In the genomic region with DNA sequence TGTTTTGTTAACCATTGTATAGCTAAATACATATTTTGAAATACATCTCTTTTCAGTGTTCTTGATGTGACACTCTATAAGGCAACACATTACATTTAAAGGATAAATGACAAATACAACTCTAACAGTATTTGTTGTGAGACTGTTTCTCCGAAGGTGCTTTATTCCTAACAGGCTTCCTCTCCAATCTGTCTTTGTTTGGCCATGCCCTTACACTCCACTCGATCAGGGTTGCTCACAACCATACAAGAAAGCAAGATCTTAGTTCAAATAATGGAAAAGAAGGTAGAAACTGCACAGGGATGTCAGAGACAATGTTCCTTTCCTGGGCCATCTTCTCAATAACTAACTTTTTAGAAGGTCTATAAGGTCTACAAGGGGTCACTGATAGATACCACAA, we compare ENCODE assay signal across 17 cellular contexts. TPM values are rescaled to one million over a fixed set of nuclear protein-coding genes. Genes with fewer than 3 reads are reported as not detected.
DNase-seq lines count a peak whose midpoint lies in the region; ATAC-seq, FAIRE-seq and TF ChIP-seq lines count a peak whose summit lies in the region.
"Had no signal": no experiment of that assay in that cellular context is flagged by ENCODE, and none has a peak within 500 bp of the region (broad histone marks: within the 10 kb centered on the region; RNA-seq: fewer than 3 reads in every experiment).

No MANE protein-coding gene starts in this region.

- no peak for TF ChIP-seq CTCF in HFFc6 (IDR thresholded peaks at IDR 0.05)
- no peak for TF ChIP-seq CTCF in astrocyte (IDR thresholded peaks at IDR 0.05; ENCODE audit: insufficient read depth, low read depth, low read length)
- TF ChIP-seq CTCF in nephron (IDR thresholded peaks at IDR 0.05; ENCODE audit: unreplicated experiment in 3 of 3) = no peak

- H3K4me3 ChIP-seq in ACC112 (ENCODE audit: low read depth, low read length) = no peak overlapping the region
- H3K4me3 ChIP-seq in astrocyte (ENCODE audit: insufficient read depth, low read depth, low read length) = no peak overlapping the region
- H3K4me3 ChIP-seq: PC-9 had no signal

- DNase-seq in HFFc6 (no peak), astrocyte (ENCODE audit: low read depth) (no peak), posterior cingulate gyrus (no peak), putamen (ENCODE audit: low spot score) (no peak), caudate nucleus (lab: John Stamatoyannopoulos, UW) (no peak)
- DNase-seq: COR-L47; GOT3; Karpas-422; NCI-H1417 treated with DMSO at 0.1 percent for 48 hours; NCI-H2029; NCI-H524 treated with DMSO at 0.1 percent for 48 hours; NK-92 treated with Interleukin-12 subunit alpha and Interleukin-12 subunit beta, amount 100 ng/mL, for 24 hours; PC-9 had no signal

- H3K27me3 ChIP-seq in ACC112 (ENCODE audit: insufficient read depth, low read length) = no peaks in the 10 kb centered on the region
- H3K27me3 ChIP-seq in astrocyte (ENCODE audit: insufficient read depth, low read length) = no peaks in the 10 kb centered on the region

- H3K27ac ChIP-seq in ACC112 (ENCODE audit: low read depth, low read length) (peak overlapping the region; percentile 50), astrocyte (ENCODE audit: low read depth, low read length) (peak overlapping the region; percentile 53), caudate nucleus (ENCODE audit: low read depth, low read length) (no peak overlapping the region)
- H3K27ac ChIP-seq: C4-2B, PC-9 had no signal

- ATAC-seq in HG03442 (IDR thresholded peaks at IDR 0.05; ENCODE audit: unreplicated experiment) = no peak

- H2AFZ ChIP-seq in ACC112 (ENCODE audit: low read length, unreplicated experiment) (no peak overlapping the region), astrocyte (ENCODE audit: low read depth, low read length) (no peak overlapping the region)
- H2AFZ ChIP-seq: PC-9 had no signal

- H3K27ac Mint-ChIP-seq in HFFc6 = peak overlapping the region; percentile 85
- H3K27ac Mint-ChIP-seq in astrocyte (ENCODE audit: unreplicated experiment) = no peak overlapping the region
- peak overlapping the region; percentile 55 to 89 (median 82) for H3K27ac Mint-ChIP-seq in nephron

- peak overlapping the region; percentile 31 for H3K9ac ChIP-seq in astrocyte (ENCODE audit: low read length)

- H3K4me1 Mint-ChIP-seq in HFFc6 (ENCODE audit: low read depth) = peaks cover 62% of the 10 kb centered on the region
- H3K4me1 Mint-ChIP-seq in astrocyte (ENCODE audit: low read depth, unreplicated experiment) = peaks cover 33% of the 10 kb centered on the region
- H3K4me1 Mint-ChIP-seq in nephron = peaks cover 27% of the 10 kb centered on the region

- peaks cover 49% of the 10 kb centered on the region for H3K4me1 ChIP-seq in ACC112 (ENCODE audit: control insufficient read depth, insufficient read depth, low read length, unreplicated experiment)
- peaks cover 16% of the 10 kb centered on the region for H3K4me1 ChIP-seq in astrocyte (ENCODE audit: insufficient read depth, low read length)

- no peak for FAIRE-seq in astrocyte (lab: Jason Lieb, UNC)

- no peaks in the 10 kb centered on the region for H4K20me1 ChIP-seq in astrocyte (ENCODE audit: insufficient read depth, low read length)

- H3K36me3 Mint-ChIP-seq in HFFc6 (ENCODE audit: low read depth) = no peaks in the 10 kb centered on the region
- H3K36me3 Mint-ChIP-seq in astrocyte (ENCODE audit: low read depth, unreplicated experiment) = no peaks in the 10 kb centered on the region
- H3K36me3 Mint-ChIP-seq in nephron (ENCODE audit: low read depth) = peaks cover 19% of the 10 kb centered on the region

- no peaks in the 10 kb centered on the region for H3K36me3 ChIP-seq in ACC112 (ENCODE audit: insufficient read depth, low read length)
- H3K36me3 ChIP-seq in astrocyte (ENCODE audit: insufficient read depth, low read length) = no peaks in the 10 kb centered on the region

- peaks cover 54% of the 10 kb centered on the region for H3K79me2 ChIP-seq in ACC112 (ENCODE audit: control insufficient read depth, insufficient read depth, low read length, unreplicated experiment)
- H3K79me2 ChIP-seq in astrocyte (ENCODE audit: insufficient read depth, low read length) = peaks cover 73% of the 10 kb centered on the region

- H3K4me3 Mint-ChIP-seq in HFFc6 (peak overlapping the region; percentile 28), astrocyte (ENCODE audit: unreplicated experiment) (no peak overlapping the region), nephron (no peak overlapping the region)

- H3K27me3 Mint-ChIP-seq in HFFc6 (ENCODE audit: insufficient read depth) (no peaks in the 10 kb centered on the region), astrocyte (ENCODE audit: low read depth, unreplicated experiment) (no peaks in the 10 kb centered on the region), nephron (ENCODE audit: low read depth) (no peaks in the 10 kb centered on the region)

- intact Hi-C loops in posterior cingulate gyrus (cut with DNase I) = no loop called here

- no peaks in the 10 kb centered on the region for H3K9me3 Mint-ChIP-seq in HFFc6
- H3K9me3 Mint-ChIP-seq in astrocyte (ENCODE audit: unreplicated experiment) = no peaks in the 10 kb centered on the region
- no peaks in the 10 kb centered on the region for H3K9me3 Mint-ChIP-seq in nephron

- H3K4me2 ChIP-seq in astrocyte (ENCODE audit: low read length) = peak overlapping the region; percentile 31
- H3K4me2 ChIP-seq: PC-9 had no signal

- no peaks in the 10 kb centered on the region for H3K9me3 ChIP-seq in astrocyte (ENCODE audit: insufficient read depth, low read depth, low read length)

RNA-seq across cellular contexts. Expression of a gene that starts 36.5 kb away (rescaled TPM):
- total RNA-seq in HFFc6 (2021; fragmentation: NEBNext Ultra II Directional; extraction: Animal tissue kit (Norgen Biotek cat#: 25700)) = 10 to 100 TPM; 10.1 to 13.4 (median 11.7) TPM
- 14.7 and 16.0 TPM in 2 replicates for total RNA-seq in astrocyte
